ENCODE assay signal across 8 cellular contexts in genomic region chr1:2190491-2190976, GRCh38. TPM values are rescaled to one million over a fixed set of nuclear protein-coding genes. Genes with fewer than 3 reads are reported as not detected.
DNase-seq lines count a peak whose midpoint lies in the region; ATAC-seq and TF ChIP-seq lines count a peak whose summit lies in the region.

No MANE protein-coding gene starts in this region.

- no peaks in the 10 kb centered on the region for H3K9me3 Mint-ChIP-seq in neural crest cell

- H3K27ac Mint-ChIP-seq in neural crest cell (ENCODE audit: unreplicated experiment), result no peak overlapping the region

- no peaks in the 10 kb centered on the region for H3K27me3 Mint-ChIP-seq in neural crest cell (ENCODE audit: low read depth)

- ATAC-seq in GM18511 (IDR thresholded peaks at IDR 0.05; ENCODE audit: unreplicated experiment) (no peak), GM19328 (IDR thresholded peaks at IDR 0.05; ENCODE audit: unreplicated experiment) (no peak)

- peak overlapping the region; percentile 65 for H3K4me3 Mint-ChIP-seq in neural crest cell

- H3K4me3 ChIP-seq in AG09309 (ENCODE audit: control insufficient read depth, low read depth, low read length), result peak overlapping the region; percentile 63

- peaks cover 20% of the 10 kb centered on the region for H3K4me1 Mint-ChIP-seq in neural crest cell

- DNase-seq in AG09309 (ENCODE audit: low read depth) (no peak), RKO (ENCODE audit: low spot score) (peak; percentile 54), epithelial cell of prostate (ENCODE audit: low read depth, low spot score) (no peak), neural crest cell (ENCODE audit: low read depth, low spot score) (no peak), NCI-H2196 (lab: John Stamatoyannopoulos, UW; ENCODE audit: unreplicated experiment) (no peak), SKM-1 (lab: John Stamatoyannopoulos, UW; ENCODE audit: unreplicated experiment) (no peak)

- TF ChIP-seq CTCF in AG09309 (IDR thresholded peaks at IDR 0.05; ENCODE audit: control insufficient read depth, insufficient read depth, low read depth, low read length, missing control alignments), result no peak
- TF ChIP-seq CTCF in neural crest cell (conservative IDR thresholded peaks at IDR 0.05), result no peak

- H3K27ac ChIP-seq in epithelial cell of prostate, result peak overlapping the region; percentile 76

- H3K36me3 Mint-ChIP-seq in neural crest cell (ENCODE audit: low read depth), result no peaks in the 10 kb centered on the region

RNA-seq across cellular contexts. Expression of gene FAAP20, which starts 4.0 kb away (rescaled TPM):
- total RNA-seq in neural crest cell, result 80.9 and 93.7 TPM in 2 replicates

RNA-seq across cellular contexts. Expression of gene SKI, which starts 37.6 kb away (rescaled TPM):
- total RNA-seq in neural crest cell, result 58.9 and 62.0 TPM in 2 replicates
